ENCODE assay signal across 1 cellular context in the genomic region with DNA sequence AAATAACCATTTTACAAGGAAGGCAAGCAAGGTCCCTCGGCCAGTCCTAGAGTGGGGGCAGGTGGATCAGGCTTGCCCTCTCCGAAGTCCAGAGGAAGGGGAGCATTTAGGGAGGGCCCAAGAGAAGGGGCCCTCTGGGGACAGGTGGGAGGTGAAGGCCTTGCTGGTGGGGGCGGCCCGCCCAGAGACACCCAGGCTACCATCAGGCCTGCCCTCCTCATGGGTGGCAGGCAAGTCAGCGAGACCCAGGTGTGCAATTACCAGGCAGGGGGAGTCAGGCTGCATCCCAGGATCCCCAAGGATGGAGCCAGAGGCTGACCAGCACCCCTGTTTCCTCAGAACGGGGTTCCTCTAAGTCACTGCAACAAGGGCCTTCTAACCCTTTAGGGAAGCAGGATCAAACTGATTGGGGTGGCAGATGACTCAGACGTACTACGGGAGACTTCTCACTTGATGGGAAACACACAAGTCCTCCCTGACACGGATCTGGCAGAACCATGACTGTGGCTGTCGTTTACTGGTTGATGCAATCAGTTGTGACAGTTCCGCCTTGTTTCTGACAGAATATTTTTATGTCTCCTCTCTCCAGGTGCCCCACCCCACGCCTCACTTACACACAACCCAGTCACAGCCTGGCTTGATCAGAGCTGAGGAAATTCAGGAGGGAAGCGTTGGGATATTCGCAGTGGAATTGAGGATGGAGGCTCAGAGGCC.
TF ChIP-seq lines count a peak whose summit lies in the region.

No MANE protein-coding gene starts in this region.

TF ChIP-seq in H1, 55 proteins besides CTCF, POLR2A, EP300 and RAD21:
- no peak for TF ChIP-seq GTF2F1 (IDR thresholded peaks at IDR 0.05; ENCODE audit: borderline replicate concordance, low read depth, low read length)
